Comparison of ENCODE assay signal across 20 cellular contexts in genomic region chr1:1921901-1922753, GRCh38. TPM values are rescaled to one million over a fixed set of nuclear protein-coding genes. Genes with fewer than 3 reads are reported as not detected.
A peak's percentile ranks its signal among the peaks of the same experiment; 100 is the strongest.
DNase-seq lines count a peak whose midpoint lies in the region; ATAC-seq, FAIRE-seq and TF ChIP-seq lines count a peak whose summit lies in the region.
"Had no signal": no experiment of that assay in that cellular context is flagged by ENCODE, and none has a peak within 500 bp of the region (broad histone marks: within the 10 kb centered on the region; RNA-seq: fewer than 3 reads in every experiment).

No MANE protein-coding gene starts in this region.

- no peak overlapping the region for H2AFZ ChIP-seq in HepG2 (ENCODE audit: low read length)

- no peaks in the 10 kb centered on the region for H3K79me2 ChIP-seq in HepG2 (ENCODE audit: insufficient read depth, low read length)

- H3K4me2 ChIP-seq in BLaER1, result peak overlapping the region; percentile 64
- peak overlapping the region; percentile 90 for H3K4me2 ChIP-seq in HepG2 (ENCODE audit: low read depth, low read length)

- POLR2A ChIA-PET in HepG2 (lab: Yijun Ruan, JAX), result interaction anchor here (0.6 to 3.3 kb wide), 5 partner anchors 14 to 39 kb away, joined by 5 to 55 read pairs (median 9); no protein-coding TSS in a partner anchor

- no peak for TF ChIP-seq CTCF in CD14-positive monocyte (IDR thresholded peaks at IDR 0.05)
- TF ChIP-seq CTCF in HepG2 (CRISPR knock-in tag; IDR thresholded peaks at IDR 0.05), result no peak
- TF ChIP-seq CTCF in sigmoid colon (IDR thresholded peaks at IDR 0.05), result no peak

- peaks cover 7% of the 10 kb centered on the region for H3K4me1 Mint-ChIP-seq in CD14-positive monocyte
- peaks cover 6% of the 10 kb centered on the region for H3K4me1 Mint-ChIP-seq in activated CD8-positive, alpha-beta memory T cell treated with anti-CD3 and anti-CD28 coated beads, Interleukin-2, amount 10 ng/mL, durations not matched to agents 7 days and 5 days

- in situ Hi-C loops in HepG2 (cut with HindIII; ENCODE audit: extremely low pct_ligation_motif_present, low pct_unique_long_range_greater_than_20kb), result no loop called here

- DNase-seq in CD14-positive monocyte (ENCODE audit: low spot score) (peak; percentile 45), HepG2 (ENCODE audit: low spot score) (no peak), sigmoid colon (peak; percentile 62), superior temporal gyrus (ENCODE audit: extremely low spot score) (no peak), NCI-H82 (lab: John Stamatoyannopoulos, UW) (no peak)
- no peak for DNase-seq in activated CD8-positive, alpha-beta memory T cell treated with anti-CD3 and anti-CD28 coated beads, Interleukin-2, amount 10 ng/mL, durations not matched to agents 7 days and 5 days
- DNase-seq: DND-41, KG1, NCI-H1092 treated with DMSO at 0.1 percent for 48 hours, NCI-H2029 treated with DMSO at 0.1 percent for 48 hours, NCI-H226, NCI-H510A treated with DMSO at 0.1 percent for 48 hours, NCI-H774 had no signal

- no peak overlapping the region for H3K4me3 Mint-ChIP-seq in CD14-positive monocyte
- H3K4me3 Mint-ChIP-seq in activated CD8-positive, alpha-beta memory T cell treated with anti-CD3 and anti-CD28 coated beads, Interleukin-2, amount 10 ng/mL, durations not matched to agents 7 days and 5 days, result no peak overlapping the region
- H3K4me3 Mint-ChIP-seq: CD8-positive, alpha-beta T cell had no signal

- TF ChIP-seq EP300 in HepG2 (IDR thresholded peaks at IDR 0.05; ENCODE audit: low read depth in 2 of 2, low read length in 2 of 2), result no peak
- TF ChIP-seq EP300 in HepG2 (CRISPR knock-in tag; IDR thresholded peaks at IDR 0.05; ENCODE audit: borderline replicate concordance), result no peak
- no peak for TF ChIP-seq EP300 in sigmoid colon (IDR thresholded peaks at IDR 0.05)

- CTCF ChIA-PET in HepG2 (lab: Yijun Ruan, JAX; ENCODE audit: low intra/inter-chr PET ratio, low total read pairs), result no interaction called here
- CTCF ChIA-PET in activated CD8-positive, alpha-beta memory T cell treated with anti-CD3 and anti-CD28 coated beads, Interleukin-2, amount 10 ng/mL, durations not matched to agents 7 days and 5 days (lab: Charles Lee), result interaction anchor here (2.9 kb wide), 1 partner anchor 13 kb away, joined by 12 read pairs; no protein-coding TSS in a partner anchor

- intact Hi-C loops in CD14-positive monocyte (cut with micrococcal nuclease), result loop anchor here in 1 of 2 donors (5.0 kb wide), 1 partner anchor 490 kb away; the partner anchor contains the start of gene PEX10
- intact Hi-C loops in HepG2 (cut with micrococcal nuclease; ENCODE audit: unreplicated experiment), result no loop called here
- intact Hi-C loops in sigmoid colon (cut with DNase I), result no loop called here

- H3K9ac ChIP-seq in BLaER1 (0 out of 2 replicates have a peak overlapping the region, but pooled peaks have one; percentile 24), HepG2 (ENCODE audit: insufficient read depth, low read depth, low read length) (peak overlapping the region; percentile 70)

- peaks cover 2 to 14% (median 8%) of the 10 kb centered on the region in 3 donors for H3K27me3 Mint-ChIP-seq in CD14-positive monocyte (ENCODE audit: low read depth in 3 of 3)
- H3K27me3 Mint-ChIP-seq in activated CD8-positive, alpha-beta memory T cell treated with anti-CD3 and anti-CD28 coated beads, Interleukin-2, amount 10 ng/mL, durations not matched to agents 7 days and 5 days, result peaks cover 9% of the 10 kb centered on the region

- H3K27me3 ChIP-seq in BLaER1 (peaks cover 7% of the 10 kb centered on the region; the same call in 1 of the 2 replicates), HepG2 (ENCODE audit: control insufficient read depth in 1 of 2, insufficient read depth in 2 of 2, low read length in 2 of 2) (peaks cover 19 to 28% of the 10 kb centered on the region in 2 experiments; a peak in 4 of 5 replicates), sigmoid colon (no peaks in the 10 kb centered on the region)
- H3K27me3 ChIP-seq: Peyer's patch had no signal

- H3K9me3 ChIP-seq in BLaER1 (no peaks in the 10 kb centered on the region), HepG2 (ENCODE audit: low read length) (no peaks in the 10 kb centered on the region), sigmoid colon (no peaks in the 10 kb centered on the region)
- H3K9me3 ChIP-seq: Peyer's patch had no signal

- H3K36me3 Mint-ChIP-seq in CD14-positive monocyte, result no peaks in the 10 kb centered on the region
- no peaks in the 10 kb centered on the region for H3K36me3 Mint-ChIP-seq in activated CD8-positive, alpha-beta memory T cell treated with anti-CD3 and anti-CD28 coated beads, Interleukin-2, amount 10 ng/mL, durations not matched to agents 7 days and 5 days
- H3K36me3 Mint-ChIP-seq: CD8-positive, alpha-beta T cell had no signal

- no peak overlapping the region for H3K4me3 ChIP-seq in BLaER1
- peak overlapping the region; percentile 37 to 73 (median 60); a peak in 4 of 6 replicates for H3K4me3 ChIP-seq in HepG2 (replicated peaks in 1 of 3; ENCODE audit: insufficient read depth in 1 of 3, low read depth in 2 of 3, low read length in 3 of 3)
- no peak overlapping the region for H3K4me3 ChIP-seq in sigmoid colon
- H3K4me3 ChIP-seq: GM12878 had no signal

- no peak overlapping the region for H3K27ac Mint-ChIP-seq in CD14-positive monocyte
- H3K27ac Mint-ChIP-seq in activated CD8-positive, alpha-beta memory T cell treated with anti-CD3 and anti-CD28 coated beads, Interleukin-2, amount 10 ng/mL, durations not matched to agents 7 days and 5 days, result no peak overlapping the region
- H3K27ac Mint-ChIP-seq: CD8-positive, alpha-beta T cell had no signal

- TF ChIP-seq RAD21 in HepG2 (CRISPR knock-in tag; IDR thresholded peaks at IDR 0.05), result no peak

- H3K36me3 ChIP-seq in BLaER1 (no peaks in the 10 kb centered on the region), HepG2 (replicated peaks in 1 of 2; ENCODE audit: control insufficient read depth in 1 of 2, insufficient read depth in 2 of 2, low read length in 2 of 2) (no peaks in the 10 kb centered on the region), sigmoid colon (no peaks in the 10 kb centered on the region)
- H3K36me3 ChIP-seq: Peyer's patch had no signal

- no peak for FAIRE-seq in HepG2 (lab: Jason Lieb, UNC)
- FAIRE-seq: GM12878, H54 had no signal

- peak; percentile 3 for ATAC-seq in HepG2
- no peak for ATAC-seq in activated CD8-positive, alpha-beta memory T cell treated with anti-CD3 and anti-CD28 coated beads, Interleukin-2, amount 10 ng/mL, durations not matched to agents 7 days and 5 days
- ATAC-seq: CD8-positive, alpha-beta T cell; GM12878 had no signal

- no TSS peak for BruUV-seq in HepG2 (replicated peaks; lab: Mats Ljungman, UMichigan)

- H3K27ac ChIP-seq in BLaER1 (peak overlapping the region; percentile 51), HepG2 (ENCODE audit: extremely low read length, insufficient read depth, low read length) (peak overlapping the region; percentile 80), sigmoid colon (no peak overlapping the region)

- H3K4me1 ChIP-seq in BLaER1, result peaks cover 91% of the 10 kb centered on the region
- peaks cover 75% of the 10 kb centered on the region for H3K4me1 ChIP-seq in HepG2 (ENCODE audit: insufficient read depth, low read length)
- H3K4me1 ChIP-seq in sigmoid colon, result peaks cover 0 to 14% (median 11%) of the 10 kb centered on the region in 4 donors

- H3K9me3 Mint-ChIP-seq in CD14-positive monocyte, result peaks cover 0 to 5% (median 0%) of the 10 kb centered on the region in 7 donors
- no peaks in the 10 kb centered on the region for H3K9me3 Mint-ChIP-seq in activated CD8-positive, alpha-beta memory T cell treated with anti-CD3 and anti-CD28 coated beads, Interleukin-2, amount 10 ng/mL, durations not matched to agents 7 days and 5 days (ENCODE audit: low read depth)
- H3K9me3 Mint-ChIP-seq: CD8-positive, alpha-beta T cell had no signal

- TF ChIP-seq POLR2A in HepG2 (IDR thresholded peaks at IDR 0.05; ENCODE audit: insufficient read depth in 1 of 2, low read depth in 2 of 2, low read length in 2 of 2) (no peak), sigmoid colon (IDR thresholded peaks at IDR 0.05) (no peak)

- H4K20me1 ChIP-seq in BLaER1 (no peaks in the 10 kb centered on the region), HepG2 (ENCODE audit: insufficient read depth, low read length) (no peaks in the 10 kb centered on the region)

- WGBS in HepG2 (ENCODE audit: low lambda C conversion rate), result 80% methylated on average over 9 of the region's 17 CpGs
- 87 to 91% methylated on average over 17 of the region's 17 CpGs for WGBS in sigmoid colon, 2 donors

RNA-seq across cellular contexts. Expression of gene TMEM52, which starts 3.0 kb away (rescaled TPM):
- polyA plus RNA-seq in CD14-positive monocyte (not detected), HepG2 (2011; rRNA removed) (13.2 and 15.3 TPM in 2 replicates), sigmoid colon (1 to 10 TPM; 1.2 to 5.5 (median 2.1) TPM)
- total RNA-seq in HepG2 (2016; rRNA removed; fragmentation: Illumina TruSeq; extraction: Trizol) (12.9 and 18.7 TPM in 2 replicates), sigmoid colon (1 to 10 TPM in 2 of 4 donors, not detected in 2; 1.1 to 3.5 TPM)
- 49.1 and 56.2 TPM in 2 replicates for total RNA-seq in HepG2 (2016; cell fraction: cytosol; rRNA removed; fragmentation: Illumina TruSeq; extraction: Trizol; ENCODE audit: low read depth)
- 9.2 and 18.5 TPM in 2 replicates for total RNA-seq in HepG2 (2016; cell fraction: insoluble cytoplasmic fraction; rRNA removed; fragmentation: Illumina TruSeq; extraction: Trizol)
- total RNA-seq in HepG2 (2016; cell fraction: membrane; rRNA removed; fragmentation: Illumina TruSeq; extraction: Trizol), result 52.4 and 62.3 TPM in 2 replicates
- 7.7 and 11.9 TPM in 2 replicates for total RNA-seq in HepG2 (2016; cell fraction: nucleus; rRNA removed; fragmentation: Illumina TruSeq; extraction: Trizol)
- polyA plus RNA-seq in HepG2 (2011; cell fraction: cytosol; rRNA removed), result 12.8 and 25.5 TPM in 2 replicates
- 29.4 and 36.3 TPM in 2 replicates for polyA plus RNA-seq in HepG2 (2011; cell fraction: nucleus; rRNA removed)
- polyA plus RNA-seq in HepG2 (2012), result 6.6 and 7.8 TPM in 2 replicates
- 77.9 and 88.5 TPM in 2 replicates for polyA plus RNA-seq in HepG2 (2016; cell fraction: cytosol; fragmentation: Illumina TruSeq; extraction: Trizol; ENCODE audit: low read depth)
- 13.6 and 17.5 TPM in 2 replicates for polyA plus RNA-seq in HepG2 (2016; cell fraction: insoluble cytoplasmic fraction; fragmentation: Illumina TruSeq; extraction: Trizol; ENCODE audit: low read depth)
- polyA plus RNA-seq in HepG2 (2016; cell fraction: membrane; fragmentation: Illumina TruSeq; extraction: Trizol; ENCODE audit: low read depth), result 69.4 and 73.4 TPM in 2 replicates
- polyA plus RNA-seq in HepG2 (2016; cell fraction: nucleus; fragmentation: Illumina TruSeq; extraction: Trizol; ENCODE audit: insufficient read depth, low read depth), result 21.1 and 21.2 TPM in 2 replicates
- 1.1 and 27.0 TPM in 2 replicates for polyA minus RNA-seq in HepG2 (2011; rRNA and poly(A)+ RNA removed; ENCODE audit: low replicate concordance)
- polyA minus RNA-seq in HepG2 (2011; cell fraction: cytosol; rRNA and poly(A)+ RNA removed), result 7.6 and 7.8 TPM in 2 replicates
- polyA minus RNA-seq in HepG2 (2011; cell fraction: nucleus; rRNA and poly(A)+ RNA removed), result 2.3 and 2.6 TPM in 2 replicates
- total RNA-seq in activated CD8-positive, alpha-beta memory T cell treated with anti-CD3 and anti-CD28 coated beads, Interleukin-2, amount 10 ng/mL, durations not matched to agents 7 days and 5 days, result not detected
- total RNA-seq: SK-MEL-5 had no signal

RNA-seq across cellular contexts. Expression of gene CALML6, which starts 7.1 kb away (rescaled TPM):
- polyA plus RNA-seq in CD14-positive monocyte (not detected), HepG2 (2011; rRNA removed) (0.12 TPM in 1 of 2 replicates, not detected in the other), sigmoid colon (under 1 TPM in 1 of 3 donors, not detected in 2; 0.36 TPM)
- total RNA-seq in HepG2 (2016; rRNA removed; fragmentation: Illumina TruSeq; extraction: Trizol) (0.11 TPM in 1 of 2 replicates, not detected in the other), sigmoid colon (under 1 TPM in 1 of 4 donors, not detected in 3; 0.36 TPM)
- not detected in 2 replicates for total RNA-seq in HepG2 (2016; cell fraction: cytosol; rRNA removed; fragmentation: Illumina TruSeq; extraction: Trizol; ENCODE audit: low read depth)
- total RNA-seq in HepG2 (2016; cell fraction: insoluble cytoplasmic fraction; rRNA removed; fragmentation: Illumina TruSeq; extraction: Trizol), result 0.13 TPM in 1 of 2 replicates, not detected in the other
- total RNA-seq in HepG2 (2016; cell fraction: membrane; rRNA removed; fragmentation: Illumina TruSeq; extraction: Trizol), result not detected in 2 replicates
- not detected in 2 replicates for total RNA-seq in HepG2 (2016; cell fraction: nucleus; rRNA removed; fragmentation: Illumina TruSeq; extraction: Trizol)
- not detected in 2 replicates for polyA plus RNA-seq in HepG2 (2011; cell fraction: cytosol; rRNA removed)
- polyA plus RNA-seq in HepG2 (2011; cell fraction: nucleus; rRNA removed), result 0.80 and 1.5 TPM in 2 replicates
- polyA plus RNA-seq in HepG2 (2012), result not detected in 2 replicates
- not detected in 2 replicates for polyA plus RNA-seq in HepG2 (2016; cell fraction: cytosol; fragmentation: Illumina TruSeq; extraction: Trizol; ENCODE audit: low read depth)
- not detected in 2 replicates for polyA plus RNA-seq in HepG2 (2016; cell fraction: insoluble cytoplasmic fraction; fragmentation: Illumina TruSeq; extraction: Trizol; ENCODE audit: low read depth)
- polyA plus RNA-seq in HepG2 (2016; cell fraction: membrane; fragmentation: Illumina TruSeq; extraction: Trizol; ENCODE audit: low read depth), result not detected in 2 replicates
- 0.38 and 0.87 TPM in 2 replicates for polyA plus RNA-seq in HepG2 (2016; cell fraction: nucleus; fragmentation: Illumina TruSeq; extraction: Trizol; ENCODE audit: insufficient read depth, low read depth)
- not detected in 2 replicates for polyA minus RNA-seq in HepG2 (2011; rRNA and poly(A)+ RNA removed; ENCODE audit: low replicate concordance)
- not detected in 2 replicates for polyA minus RNA-seq in HepG2 (2011; cell fraction: cytosol; rRNA and poly(A)+ RNA removed)
- 0.64 TPM in 1 of 2 replicates, not detected in the other for polyA minus RNA-seq in HepG2 (2011; cell fraction: nucleus; rRNA and poly(A)+ RNA removed)
- under 1 TPM in 1 of 2 experiments, not detected in 1; 0.45 TPM for total RNA-seq in activated CD8-positive, alpha-beta memory T cell treated with anti-CD3 and anti-CD28 coated beads, Interleukin-2, amount 10 ng/mL, durations not matched to agents 7 days and 5 days
- total RNA-seq: HT1080, Peyer's patch had no signal

RNA-seq across cellular contexts. Expression of gene GNB1, which starts 31.2 kb away (rescaled TPM):
- polyA plus RNA-seq in CD14-positive monocyte (100 to 1,000 TPM in 1 of 2 donors, 10 to 100 TPM in 1; 41.9 to 111 TPM), HepG2 (2011; rRNA removed) (327 and 345 TPM in 2 replicates), sigmoid colon (100 to 1,000 TPM; 163 to 197 (median 193) TPM)
- total RNA-seq in HepG2 (2016; rRNA removed; fragmentation: Illumina TruSeq; extraction: Trizol) (66.2 and 76.7 TPM in 2 replicates), sigmoid colon (100 to 1,000 TPM; 119 to 157 (median 145) TPM)
- 98.5 and 108 TPM in 2 replicates for total RNA-seq in HepG2 (2016; cell fraction: cytosol; rRNA removed; fragmentation: Illumina TruSeq; extraction: Trizol; ENCODE audit: low read depth)
- 68.2 and 68.8 TPM in 2 replicates for total RNA-seq in HepG2 (2016; cell fraction: insoluble cytoplasmic fraction; rRNA removed; fragmentation: Illumina TruSeq; extraction: Trizol)
- total RNA-seq in HepG2 (2016; cell fraction: membrane; rRNA removed; fragmentation: Illumina TruSeq; extraction: Trizol), result 163 and 168 TPM in 2 replicates
- 45.2 and 49.3 TPM in 2 replicates for total RNA-seq in HepG2 (2016; cell fraction: nucleus; rRNA removed; fragmentation: Illumina TruSeq; extraction: Trizol)
- polyA plus RNA-seq in HepG2 (2011; cell fraction: cytosol; rRNA removed), result 278 and 286 TPM in 2 replicates
- 169 and 179 TPM in 2 replicates for polyA plus RNA-seq in HepG2 (2011; cell fraction: nucleus; rRNA removed)
- 196 and 197 TPM in 2 replicates for polyA plus RNA-seq in HepG2 (2012)
- 302 and 370 TPM in 2 replicates for polyA plus RNA-seq in HepG2 (2016; cell fraction: cytosol; fragmentation: Illumina TruSeq; extraction: Trizol; ENCODE audit: low read depth)
- 201 and 257 TPM in 2 replicates for polyA plus RNA-seq in HepG2 (2016; cell fraction: insoluble cytoplasmic fraction; fragmentation: Illumina TruSeq; extraction: Trizol; ENCODE audit: low read depth)
- 387 and 445 TPM in 2 replicates for polyA plus RNA-seq in HepG2 (2016; cell fraction: membrane; fragmentation: Illumina TruSeq; extraction: Trizol; ENCODE audit: low read depth)
- 156 and 160 TPM in 2 replicates for polyA plus RNA-seq in HepG2 (2016; cell fraction: nucleus; fragmentation: Illumina TruSeq; extraction: Trizol; ENCODE audit: insufficient read depth, low read depth)
- 349 and 450 TPM in 2 replicates for polyA minus RNA-seq in HepG2 (2011; rRNA and poly(A)+ RNA removed; ENCODE audit: low replicate concordance)
- polyA minus RNA-seq in HepG2 (2011; cell fraction: cytosol; rRNA and poly(A)+ RNA removed), result 168 and 187 TPM in 2 replicates
- polyA minus RNA-seq in HepG2 (2011; cell fraction: nucleus; rRNA and poly(A)+ RNA removed), result 63.1 and 70.6 TPM in 2 replicates
- 100 to 1,000 TPM; 426 to 473 TPM for total RNA-seq in activated CD8-positive, alpha-beta memory T cell treated with anti-CD3 and anti-CD28 coated beads, Interleukin-2, amount 10 ng/mL, durations not matched to agents 7 days and 5 days

Comparison
In these comparisons a context has a peak if more than half of its experiments do, and no peak if none do; other contexts are left out.
1. H3K27ac ChIP-seq: peak in BLaER1 (single experiment) and HepG2 (single experiment); none in sigmoid colon (0 of 4).
2. H3K4me3 ChIP-seq: peak in HepG2 (3 of 3); none in BLaER1 (single experiment) and sigmoid colon (0 of 4).
3. DNase-seq: peak in CD14-positive monocyte (single experiment) and sigmoid colon (single experiment); none in HepG2 (single experiment), activated CD8-positive, alpha-beta memory T cell treated with anti-CD3 and anti-CD28 coated beads, Interleukin-2, amount 10 ng/mL, durations not matched to agents 7 days and 5 days (single experiment), superior temporal gyrus (single experiment) and NCI-H82 (single experiment).